In genomic region chr3:196688349-196688748, GRCh38 we compare ENCODE assay signal across 10 cellular contexts. TPM values are rescaled to one million over a fixed set of nuclear protein-coding genes. Genes with fewer than 3 reads are reported as not detected.
DNase-seq lines count a peak whose midpoint lies in the region; ATAC-seq, FAIRE-seq and TF ChIP-seq lines count a peak whose summit lies in the region.
"Had no signal": no experiment of that assay in that cellular context is flagged by ENCODE, and none has a peak within 500 bp of the region (broad histone marks: within the 10 kb centered on the region; RNA-seq: fewer than 3 reads in every experiment).

No MANE protein-coding gene starts in this region.

- no TSS peak for BruUV-seq in HepG2 (replicated peaks; lab: Mats Ljungman, UMichigan)

- no peak for ATAC-seq in HepG2
- no peak for ATAC-seq in GM21367 (IDR thresholded peaks at IDR 0.05; ENCODE audit: unreplicated experiment)

- no peak for TF ChIP-seq EP300 in HepG2 (IDR thresholded peaks at IDR 0.05; ENCODE audit: low read depth in 2 of 2, low read length in 2 of 2)
- TF ChIP-seq EP300 in HepG2 (CRISPR knock-in tag; IDR thresholded peaks at IDR 0.05; ENCODE audit: borderline replicate concordance), result no peak

- H4K20me1 ChIP-seq in Karpas-422 (ENCODE audit: insufficient read depth, low read depth, low read length), result no peaks in the 10 kb centered on the region
- no peaks in the 10 kb centered on the region for H4K20me1 ChIP-seq in HepG2 (ENCODE audit: insufficient read depth, low read length)

- TF ChIP-seq POLR2A in adrenal gland (IDR thresholded peaks at IDR 0.05) (no peak), HepG2 (IDR thresholded peaks at IDR 0.05; ENCODE audit: insufficient read depth in 1 of 2, low read depth in 2 of 2, low read length in 2 of 2) (no peak)

- H3K27ac ChIP-seq in Karpas-422 (ENCODE audit: low read length), result no peak overlapping the region
- peak overlapping the region in 1 of 5 donors; percentile 46 for H3K27ac ChIP-seq in adrenal gland
- H3K27ac ChIP-seq in HepG2 (ENCODE audit: extremely low read length, insufficient read depth, low read length), result no peak overlapping the region

- TF ChIP-seq CTCF in adrenal gland (IDR thresholded peaks at IDR 0.05) (no peak), HepG2 (CRISPR knock-in tag; IDR thresholded peaks at IDR 0.05) (no peak)

- no peak overlapping the region for H3K27ac Mint-ChIP-seq in activated T-cell treated with anti-CD3 and anti-CD28 coated beads, Interleukin-2, amount 50 U/mL, for 24 hours

- H3K4me3 ChIP-seq in Karpas-422 (ENCODE audit: low read length), result no peak overlapping the region
- no peak overlapping the region for H3K4me3 ChIP-seq in adrenal gland
- H3K4me3 ChIP-seq in HepG2 (replicated peaks in 1 of 3; ENCODE audit: insufficient read depth in 1 of 3, low read depth in 2 of 3, low read length in 3 of 3), result no peak overlapping the region
- H3K4me3 ChIP-seq: breast epithelium had no signal

- no peak overlapping the region for H3K9ac ChIP-seq in Karpas-422 (ENCODE audit: low read length)
- H3K9ac ChIP-seq in HepG2 (ENCODE audit: insufficient read depth, low read depth, low read length), result no peak overlapping the region

- H3K9me2 ChIP-seq in Karpas-422 (replicated peaks; ENCODE audit: insufficient read depth, low read length), result no peaks in the 10 kb centered on the region

- no peaks in the 10 kb centered on the region for H3K36me3 ChIP-seq in Karpas-422 (ENCODE audit: insufficient read depth, low read length)
- H3K36me3 ChIP-seq in adrenal gland (replicated peaks in 1 of 2), result no peaks in the 10 kb centered on the region
- no peaks in the 10 kb centered on the region for H3K36me3 ChIP-seq in HepG2 (replicated peaks in 1 of 2; ENCODE audit: control insufficient read depth in 1 of 2, insufficient read depth in 2 of 2, low read length in 2 of 2)
- H3K36me3 ChIP-seq: breast epithelium had no signal

- no peak overlapping the region for H3K4me3 Mint-ChIP-seq in activated T-cell treated with anti-CD3 and anti-CD28 coated beads, Interleukin-2, amount 50 U/mL, for 24 hours

- TF ChIP-seq RAD21 in HepG2 (CRISPR knock-in tag; IDR thresholded peaks at IDR 0.05), result no peak

- FAIRE-seq in HepG2 (lab: Jason Lieb, UNC), result no peak

- no peaks in the 10 kb centered on the region for H3K79me2 ChIP-seq in Karpas-422 (ENCODE audit: low read length)
- H3K79me2 ChIP-seq in HepG2 (ENCODE audit: insufficient read depth, low read length), result no peaks in the 10 kb centered on the region

- H3K4me1 ChIP-seq in Karpas-422 (ENCODE audit: low read length) (peaks cover 27% of the 10 kb centered on the region), adrenal gland (replicated peaks in 1 of 2) (peaks cover 0 to 11% of the 10 kb centered on the region in 2 donors), HepG2 (ENCODE audit: insufficient read depth, low read length) (peaks cover 11% of the 10 kb centered on the region; the same call in 1 of the 2 replicates)
- H3K4me1 ChIP-seq: breast epithelium had no signal

- H2AFZ ChIP-seq in Karpas-422 (ENCODE audit: low read length) (peak overlapping the region; percentile 6; the same call in 1 of the 2 replicates), HepG2 (ENCODE audit: low read length) (no peak overlapping the region)

- H3K4me2 ChIP-seq in Karpas-422 (ENCODE audit: low read depth, low read length, poor library complexity, severe bottlenecking) (no peak overlapping the region), HepG2 (ENCODE audit: low read depth, low read length) (no peak overlapping the region; the same call in 1 of the 2 replicates)

- H3K36me3 Mint-ChIP-seq in activated T-cell treated with anti-CD3 and anti-CD28 coated beads, Interleukin-2, amount 50 U/mL, for 24 hours (ENCODE audit: low read depth), result no peaks in the 10 kb centered on the region

- no peaks in the 10 kb centered on the region for H3K27me3 ChIP-seq in Karpas-422 (ENCODE audit: low read length)
- peaks cover 3% of the 10 kb centered on the region for H3K27me3 ChIP-seq in adrenal gland
- peaks cover 0 to 20% of the 10 kb centered on the region in 2 experiments; a peak in 2 of 5 replicates for H3K27me3 ChIP-seq in HepG2 (ENCODE audit: control insufficient read depth in 1 of 2, insufficient read depth in 2 of 2, low read length in 2 of 2)
- H3K27me3 ChIP-seq: breast epithelium had no signal

- no peaks in the 10 kb centered on the region for H3K27me3 Mint-ChIP-seq in activated T-cell treated with anti-CD3 and anti-CD28 coated beads, Interleukin-2, amount 50 U/mL, for 24 hours

- peaks cover 12% of the 10 kb centered on the region for H3K4me1 Mint-ChIP-seq in activated T-cell treated with anti-CD3 and anti-CD28 coated beads, Interleukin-2, amount 50 U/mL, for 24 hours (ENCODE audit: low read depth)

- no peaks in the 10 kb centered on the region for H3K9me3 Mint-ChIP-seq in activated T-cell treated with anti-CD3 and anti-CD28 coated beads, Interleukin-2, amount 50 U/mL, for 24 hours

- in situ Hi-C loops in HepG2 (cut with HindIII; ENCODE audit: extremely low pct_ligation_motif_present, low pct_unique_long_range_greater_than_20kb), result loop anchor here (5.0 to 10.0 kb wide), 2 partner anchors 81 to 154 kb away; no protein-coding TSS in a partner anchor

- POLR2A ChIA-PET in HepG2 (lab: Yijun Ruan, JAX), result interaction anchor here (0.9 kb wide), 1 partner anchor 120 kb away, joined by 3 read pairs; the partner anchor contains the start of genes FBXO45 and WDR53

- 34 to 46% (median 39%) methylated on average over 5 of the region's 5 CpGs for WGBS in adrenal gland, 4 donors
- 2% methylated on average over 5 of the region's 5 CpGs for WGBS in HepG2 (ENCODE audit: low lambda C conversion rate)

- intact Hi-C loops in adrenal gland (cut with DNase I), result loop anchor here (5.0 to 10.0 kb wide), 4 partner anchors 81 to 434 kb away; no protein-coding TSS in a partner anchor
- intact Hi-C loops in HepG2 (cut with micrococcal nuclease; ENCODE audit: unreplicated experiment), result no loop called here

- peak; percentile 48 for DNase-seq in AG08395 (ENCODE audit: low spot score)
- DNase-seq in Karpas-422, result no peak
- peak in 6 of 7 donors; percentile 15 to 71 (median 48) for DNase-seq in adrenal gland
- no peak for DNase-seq in HepG2 (ENCODE audit: low spot score)
- DNase-seq in activated T-cell treated with anti-CD3 and anti-CD28 coated beads, Interleukin-2, amount 50 U/mL, for 24 hours, result no peak
- no peak for DNase-seq in activated T-cell treated with anti-CD3 and anti-CD28 coated beads, Interleukin-2, amount 50 U/mL, for 48 hours
- no peak for DNase-seq in NCI-H82 treated with DMSO at 0.1 percent for 48 hours (lab: John Stamatoyannopoulos, UW; ENCODE audit: unreplicated experiment)
- DNase-seq: SHP77 had no signal

- CTCF ChIA-PET in HepG2 (lab: Yijun Ruan, JAX; ENCODE audit: low intra/inter-chr PET ratio, low total read pairs), result no interaction called here

- H3K9me3 ChIP-seq in Karpas-422 (ENCODE audit: low read length) (no peaks in the 10 kb centered on the region), adrenal gland (replicated peaks in 1 of 3) (no peaks in the 10 kb centered on the region), HepG2 (ENCODE audit: low read length) (no peaks in the 10 kb centered on the region)
- H3K9me3 ChIP-seq: breast epithelium had no signal

RNA-seq across cellular contexts. Expression of gene CEP19, which starts 23.7 kb away (rescaled TPM):
- total RNA-seq in Karpas-422 (2014; rRNA removed; shearing (Covaris generic); ENCODE audit: low replicate concordance), result 2.6 and 4.0 TPM in 2 replicates
- total RNA-seq in adrenal gland, result 10 to 100 TPM in 1 of 8 donors, 1 to 10 TPM in 7; 1.2 to 11.5 (median 3.1) TPM
- 1 to 10 TPM in 2 of 3 donors, under 1 TPM in 1; 0.88 to 4.2 (median 2.1) TPM for polyA plus RNA-seq in adrenal gland
- total RNA-seq in HepG2 (2016; rRNA removed; fragmentation: Illumina TruSeq; extraction: Trizol), result 1.2 and 1.5 TPM in 2 replicates
- 0.79 and 1.0 TPM in 2 replicates for total RNA-seq in HepG2 (2016; cell fraction: cytosol; rRNA removed; fragmentation: Illumina TruSeq; extraction: Trizol; ENCODE audit: low read depth)
- 1.6 and 1.8 TPM in 2 replicates for total RNA-seq in HepG2 (2016; cell fraction: insoluble cytoplasmic fraction; rRNA removed; fragmentation: Illumina TruSeq; extraction: Trizol)
- 2.4 and 3.0 TPM in 2 replicates for total RNA-seq in HepG2 (2016; cell fraction: membrane; rRNA removed; fragmentation: Illumina TruSeq; extraction: Trizol)
- total RNA-seq in HepG2 (2016; cell fraction: nucleus; rRNA removed; fragmentation: Illumina TruSeq; extraction: Trizol), result 0.60 and 0.71 TPM in 2 replicates
- polyA plus RNA-seq in HepG2 (2011; rRNA removed), result 0.43 and 0.48 TPM in 2 replicates
- 0.16 and 0.23 TPM in 2 replicates for polyA plus RNA-seq in HepG2 (2011; cell fraction: cytosol; rRNA removed)
- 0.10 TPM in 1 of 2 replicates, not detected in the other for polyA plus RNA-seq in HepG2 (2011; cell fraction: nucleus; rRNA removed)
- 0.32 and 0.53 TPM in 2 replicates for polyA plus RNA-seq in HepG2 (2012)
- 0.61 and 0.97 TPM in 2 replicates for polyA plus RNA-seq in HepG2 (2016; cell fraction: cytosol; fragmentation: Illumina TruSeq; extraction: Trizol; ENCODE audit: low read depth)
- 1.2 and 1.5 TPM in 2 replicates for polyA plus RNA-seq in HepG2 (2016; cell fraction: insoluble cytoplasmic fraction; fragmentation: Illumina TruSeq; extraction: Trizol; ENCODE audit: low read depth)
- polyA plus RNA-seq in HepG2 (2016; cell fraction: membrane; fragmentation: Illumina TruSeq; extraction: Trizol; ENCODE audit: low read depth), result 1.4 and 1.9 TPM in 2 replicates
- 0.63 and 0.81 TPM in 2 replicates for polyA plus RNA-seq in HepG2 (2016; cell fraction: nucleus; fragmentation: Illumina TruSeq; extraction: Trizol; ENCODE audit: insufficient read depth, low read depth)
- 0.12 and 0.42 TPM in 2 replicates for polyA minus RNA-seq in HepG2 (2011; rRNA and poly(A)+ RNA removed; ENCODE audit: low replicate concordance)
- 0.30 and 0.53 TPM in 2 replicates for polyA minus RNA-seq in HepG2 (2011; cell fraction: cytosol; rRNA and poly(A)+ RNA removed)
- 0.25 TPM in 1 of 2 replicates, not detected in the other for polyA minus RNA-seq in HepG2 (2011; cell fraction: nucleus; rRNA and poly(A)+ RNA removed)

RNA-seq across cellular contexts. Expression of gene PIGX, which starts 23.8 kb away (rescaled TPM):
- 51.3 and 55.6 TPM in 2 replicates for total RNA-seq in Karpas-422 (2014; rRNA removed; shearing (Covaris generic); ENCODE audit: low replicate concordance)
- total RNA-seq in adrenal gland, result 10 to 100 TPM; 17.7 to 33.9 (median 26.1) TPM
- polyA plus RNA-seq in adrenal gland, result 10 to 100 TPM; 10.2 to 30.7 (median 10.8) TPM
- 19.2 and 21.3 TPM in 2 replicates for total RNA-seq in HepG2 (2016; rRNA removed; fragmentation: Illumina TruSeq; extraction: Trizol)
- total RNA-seq in HepG2 (2016; cell fraction: cytosol; rRNA removed; fragmentation: Illumina TruSeq; extraction: Trizol; ENCODE audit: low read depth), result 14.5 and 16.7 TPM in 2 replicates
- total RNA-seq in HepG2 (2016; cell fraction: insoluble cytoplasmic fraction; rRNA removed; fragmentation: Illumina TruSeq; extraction: Trizol), result 20.4 TPM in 2 replicates
- 21.3 and 29.5 TPM in 2 replicates for total RNA-seq in HepG2 (2016; cell fraction: membrane; rRNA removed; fragmentation: Illumina TruSeq; extraction: Trizol)
- total RNA-seq in HepG2 (2016; cell fraction: nucleus; rRNA removed; fragmentation: Illumina TruSeq; extraction: Trizol), result 13.8 and 14.2 TPM in 2 replicates
- 9.8 and 13.2 TPM in 2 replicates for polyA plus RNA-seq in HepG2 (2011; rRNA removed)
- 7.1 and 12.4 TPM in 2 replicates for polyA plus RNA-seq in HepG2 (2011; cell fraction: cytosol; rRNA removed)
- polyA plus RNA-seq in HepG2 (2011; cell fraction: nucleus; rRNA removed), result 2.3 and 2.9 TPM in 2 replicates
- polyA plus RNA-seq in HepG2 (2012), result 8.7 and 12.5 TPM in 2 replicates
- polyA plus RNA-seq in HepG2 (2016; cell fraction: cytosol; fragmentation: Illumina TruSeq; extraction: Trizol; ENCODE audit: low read depth), result 13.7 and 19.3 TPM in 2 replicates
- 18.2 and 21.5 TPM in 2 replicates for polyA plus RNA-seq in HepG2 (2016; cell fraction: insoluble cytoplasmic fraction; fragmentation: Illumina TruSeq; extraction: Trizol; ENCODE audit: low read depth)
- polyA plus RNA-seq in HepG2 (2016; cell fraction: membrane; fragmentation: Illumina TruSeq; extraction: Trizol; ENCODE audit: low read depth), result 18.3 and 23.7 TPM in 2 replicates
- polyA plus RNA-seq in HepG2 (2016; cell fraction: nucleus; fragmentation: Illumina TruSeq; extraction: Trizol; ENCODE audit: insufficient read depth, low read depth), result 17.8 and 22.2 TPM in 2 replicates
- 5.1 and 15.9 TPM in 2 replicates for polyA minus RNA-seq in HepG2 (2011; rRNA and poly(A)+ RNA removed; ENCODE audit: low replicate concordance)
- 7.3 and 7.4 TPM in 2 replicates for polyA minus RNA-seq in HepG2 (2011; cell fraction: cytosol; rRNA and poly(A)+ RNA removed)
- 4.1 and 5.0 TPM in 2 replicates for polyA minus RNA-seq in HepG2 (2011; cell fraction: nucleus; rRNA and poly(A)+ RNA removed)

RNA-seq across cellular contexts. Expression of gene NRROS, which starts 48.9 kb away (rescaled TPM):
- total RNA-seq in Karpas-422 (2014; rRNA removed; shearing (Covaris generic); ENCODE audit: low replicate concordance), result 0.52 and 1.0 TPM in 2 replicates
- 1 to 10 TPM; 1.2 to 9.9 (median 8.3) TPM for total RNA-seq in adrenal gland
- 1 to 10 TPM; 1.2 to 6.8 (median 2.4) TPM for polyA plus RNA-seq in adrenal gland
- total RNA-seq in HepG2 (2016; rRNA removed; fragmentation: Illumina TruSeq; extraction: Trizol), result not detected in 2 replicates
- total RNA-seq in HepG2 (2016; cell fraction: cytosol; rRNA removed; fragmentation: Illumina TruSeq; extraction: Trizol; ENCODE audit: low read depth), result not detected in 2 replicates
- total RNA-seq in HepG2 (2016; cell fraction: insoluble cytoplasmic fraction; rRNA removed; fragmentation: Illumina TruSeq; extraction: Trizol), result not detected in 2 replicates
- not detected in 2 replicates for total RNA-seq in HepG2 (2016; cell fraction: membrane; rRNA removed; fragmentation: Illumina TruSeq; extraction: Trizol)
- not detected in 2 replicates for total RNA-seq in HepG2 (2016; cell fraction: nucleus; rRNA removed; fragmentation: Illumina TruSeq; extraction: Trizol)
- not detected in 2 replicates for polyA plus RNA-seq in HepG2 (2011; rRNA removed)
- polyA plus RNA-seq in HepG2 (2011; cell fraction: cytosol; rRNA removed), result not detected in 2 replicates
- polyA plus RNA-seq in HepG2 (2011; cell fraction: nucleus; rRNA removed), result not detected in 2 replicates
- polyA plus RNA-seq in HepG2 (2012), result not detected in 2 replicates
- polyA plus RNA-seq in HepG2 (2016; cell fraction: cytosol; fragmentation: Illumina TruSeq; extraction: Trizol; ENCODE audit: low read depth), result not detected in 2 replicates
- polyA plus RNA-seq in HepG2 (2016; cell fraction: insoluble cytoplasmic fraction; fragmentation: Illumina TruSeq; extraction: Trizol; ENCODE audit: low read depth), result not detected in 2 replicates
- polyA plus RNA-seq in HepG2 (2016; cell fraction: membrane; fragmentation: Illumina TruSeq; extraction: Trizol; ENCODE audit: low read depth), result not detected in 2 replicates
- polyA plus RNA-seq in HepG2 (2016; cell fraction: nucleus; fragmentation: Illumina TruSeq; extraction: Trizol; ENCODE audit: insufficient read depth, low read depth), result not detected in 2 replicates
- not detected in 2 replicates for polyA minus RNA-seq in HepG2 (2011; rRNA and poly(A)+ RNA removed; ENCODE audit: low replicate concordance)
- polyA minus RNA-seq in HepG2 (2011; cell fraction: cytosol; rRNA and poly(A)+ RNA removed), result not detected in 2 replicates
- polyA minus RNA-seq in HepG2 (2011; cell fraction: nucleus; rRNA and poly(A)+ RNA removed), result not detected in 2 replicates

RNA-seq across cellular contexts. Expression of gene PAK2, which starts 51.3 kb away (rescaled TPM):
- 87.0 and 102 TPM in 2 replicates for total RNA-seq in Karpas-422 (2014; rRNA removed; shearing (Covaris generic); ENCODE audit: low replicate concordance)
- total RNA-seq in adrenal gland (10 to 100 TPM; 22.1 to 62.0 (median 53.5) TPM), HepG2 (2016; rRNA removed; fragmentation: Illumina TruSeq; extraction: Trizol) (24.7 and 52.5 TPM in 2 replicates)
- polyA plus RNA-seq in adrenal gland (10 to 100 TPM; 15.3 to 43.5 (median 16.3) TPM), HepG2 (2011; rRNA removed) (20.7 and 23.0 TPM in 2 replicates)
- 29.7 and 29.8 TPM in 2 replicates for total RNA-seq in HepG2 (2016; cell fraction: cytosol; rRNA removed; fragmentation: Illumina TruSeq; extraction: Trizol; ENCODE audit: low read depth)
- total RNA-seq in HepG2 (2016; cell fraction: insoluble cytoplasmic fraction; rRNA removed; fragmentation: Illumina TruSeq; extraction: Trizol), result 25.8 and 50.8 TPM in 2 replicates
- 26.7 and 27.3 TPM in 2 replicates for total RNA-seq in HepG2 (2016; cell fraction: membrane; rRNA removed; fragmentation: Illumina TruSeq; extraction: Trizol)
- 21.3 and 28.8 TPM in 2 replicates for total RNA-seq in HepG2 (2016; cell fraction: nucleus; rRNA removed; fragmentation: Illumina TruSeq; extraction: Trizol)
- 17.8 and 24.1 TPM in 2 replicates for polyA plus RNA-seq in HepG2 (2011; cell fraction: cytosol; rRNA removed)
- polyA plus RNA-seq in HepG2 (2011; cell fraction: nucleus; rRNA removed), result 6.9 and 11.2 TPM in 2 replicates
- polyA plus RNA-seq in HepG2 (2012), result 46.1 and 48.3 TPM in 2 replicates
- 3.5 TPM in 2 replicates for polyA plus RNA-seq in HepG2 (2016; cell fraction: cytosol; fragmentation: Illumina TruSeq; extraction: Trizol; ENCODE audit: low read depth)
- 52.9 and 62.1 TPM in 2 replicates for polyA plus RNA-seq in HepG2 (2016; cell fraction: insoluble cytoplasmic fraction; fragmentation: Illumina TruSeq; extraction: Trizol; ENCODE audit: low read depth)
- polyA plus RNA-seq in HepG2 (2016; cell fraction: membrane; fragmentation: Illumina TruSeq; extraction: Trizol; ENCODE audit: low read depth), result 13.7 and 14.3 TPM in 2 replicates
- 27.3 and 28.5 TPM in 2 replicates for polyA plus RNA-seq in HepG2 (2016; cell fraction: nucleus; fragmentation: Illumina TruSeq; extraction: Trizol; ENCODE audit: insufficient read depth, low read depth)
- 53.5 and 73.4 TPM in 2 replicates for polyA minus RNA-seq in HepG2 (2011; rRNA and poly(A)+ RNA removed; ENCODE audit: low replicate concordance)
- 63.8 and 71.2 TPM in 2 replicates for polyA minus RNA-seq in HepG2 (2011; cell fraction: cytosol; rRNA and poly(A)+ RNA removed)
- polyA minus RNA-seq in HepG2 (2011; cell fraction: nucleus; rRNA and poly(A)+ RNA removed), result 23.6 and 36.4 TPM in 2 replicates

Comparison
In these comparisons a context has a peak if more than half of its experiments do, and no peak if none do; other contexts are left out.
1. DNase-seq: peak in AG08395 (single experiment) and adrenal gland (6 of 7); none in Karpas-422 (single experiment), HepG2 (single experiment), activated T-cell treated with anti-CD3 and anti-CD28 coated beads, Interleukin-2, amount 50 U/mL, for 24 hours (single experiment), activated T-cell treated with anti-CD3 and anti-CD28 coated beads, Interleukin-2, amount 50 U/mL, for 48 hours (0 of 2) and NCI-H82 treated with DMSO at 0.1 percent for 48 hours (single experiment).